Comparison of ENCODE assay signal across 19 cellular contexts in the genomic region with DNA sequence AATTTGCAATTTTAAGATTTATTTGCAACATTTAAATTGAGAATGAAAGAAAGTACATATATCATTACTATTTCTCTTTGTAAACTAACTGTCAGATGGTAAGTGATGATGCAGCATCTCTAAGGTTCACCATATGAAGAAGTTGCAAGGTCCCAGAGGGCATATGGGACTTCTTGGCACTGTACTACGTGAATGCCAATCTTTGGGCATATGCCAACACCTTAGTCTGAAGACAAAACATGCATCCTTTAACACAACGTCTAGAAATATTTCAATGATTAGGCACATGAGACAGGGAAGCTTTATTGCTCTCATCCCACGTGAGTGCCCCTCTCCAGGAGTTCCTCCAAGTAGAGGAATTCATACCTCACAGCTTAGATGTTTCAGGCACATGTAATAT.
"Had no signal": no experiment of that assay in that cellular context is flagged by ENCODE, and none has a peak within 500 bp of the region (broad histone marks: within the 10 kb centered on the region; RNA-seq: fewer than 3 reads in every experiment).

No MANE protein-coding gene starts in this region.

- DNase-seq: activated B cell treated with CpG ODN at 0.5 μM for 24 hours; activated CD4-positive, alpha-beta T cell treated with anti-CD3 and anti-CD28 coated beads, Interleukin-2, amount 10 ng/mL, durations not matched to agents 24 days and 14 days; activated CD8-positive, alpha-beta memory T cell treated with anti-CD3 and anti-CD28 coated beads, Interleukin-2, amount 50 U/mL, for 4 hours; activated CD8-positive, alpha-beta T cell treated with anti-CD3 and anti-CD28 coated beads, Interleukin-2, amount 10 ng/mL, durations not matched to agents 7 days and 5 days; activated effector memory CD4-positive, alpha-beta T cell treated with anti-CD3 and anti-CD28 coated beads, Interleukin-2, amount 50 U/mL, for 16 hours; activated T-cell treated with anti-CD3 and anti-CD28 coated beads, Interleukin-2, amount 50 U/mL, for 48 hours; adrenal gland; colonic mucosa; kidney glomerular epithelial cell; mesenchymal stem cell; natural killer cell; retina; transverse colon had no signal

- H3K9me3 Mint-ChIP-seq: activated B cell treated with CpG ODN at 0.5 μM for 24 hours; activated CD4-positive, alpha-beta T cell treated with anti-CD3 and anti-CD28 coated beads, Interleukin-2, amount 10 ng/mL, durations not matched to agents 24 days and 14 days; activated naive CD4-positive, alpha-beta T cell treated with anti-CD3 and anti-CD28 coated beads, Interleukin-2, amount 50 U/mL, for 24 hours; natural killer cell; stimulated activated effector memory CD8-positive, alpha-beta T cell treated with anti-CD3 and anti-CD28 coated beads, Interleukin-12 subunit alpha, Interleukin-12 subunit beta, amount 100 ng/mL, for 72 hours had no signal

- H3K4me3 ChIP-seq: adrenal gland, colonic mucosa, esophagus muscularis mucosa, transverse colon, vagina had no signal

- ATAC-seq: activated CD8-positive, alpha-beta T cell treated with anti-CD3 and anti-CD28 coated beads, Interleukin-2, amount 10 ng/mL, durations not matched to agents 7 days and 5 days; natural killer cell; stimulated activated effector memory CD8-positive, alpha-beta T cell treated with anti-CD3 and anti-CD28 coated beads, Interleukin-12 subunit alpha, Interleukin-12 subunit beta, amount 100 ng/mL, for 72 hours had no signal

- H3K36me3 ChIP-seq: adrenal gland, colonic mucosa, neutrophil had no signal

- H3K4me3 Mint-ChIP-seq: activated B cell treated with CpG ODN at 0.5 μM for 24 hours; activated CD4-positive, alpha-beta T cell treated with anti-CD3 and anti-CD28 coated beads, Interleukin-2, amount 10 ng/mL, durations not matched to agents 24 days and 14 days; activated CD8-positive, alpha-beta T cell treated with anti-CD3 and anti-CD28 coated beads, Interleukin-2, amount 10 ng/mL, durations not matched to agents 7 days and 5 days; activated naive CD4-positive, alpha-beta T cell treated with anti-CD3 and anti-CD28 coated beads, Interleukin-2, amount 50 U/mL, for 24 hours; natural killer cell; stimulated activated effector memory CD8-positive, alpha-beta T cell treated with anti-CD3 and anti-CD28 coated beads, Interleukin-12 subunit alpha, Interleukin-12 subunit beta, amount 100 ng/mL, for 72 hours had no signal

- H3K27ac ChIP-seq: adrenal gland, colonic mucosa, esophagus muscularis mucosa, neutrophil, transverse colon, vagina had no signal

- H3K27me3 Mint-ChIP-seq: activated B cell treated with CpG ODN at 0.5 μM for 24 hours; activated CD4-positive, alpha-beta T cell treated with anti-CD3 and anti-CD28 coated beads, Interleukin-2, amount 10 ng/mL, durations not matched to agents 24 days and 14 days; activated naive CD4-positive, alpha-beta T cell treated with anti-CD3 and anti-CD28 coated beads, Interleukin-2, amount 50 U/mL, for 24 hours had no signal

- H3K9me3 ChIP-seq: adrenal gland, colonic mucosa had no signal

- H3K27ac Mint-ChIP-seq: activated B cell treated with CpG ODN at 0.5 μM for 24 hours; activated CD4-positive, alpha-beta T cell treated with anti-CD3 and anti-CD28 coated beads, Interleukin-2, amount 10 ng/mL, durations not matched to agents 24 days and 14 days; activated CD8-positive, alpha-beta T cell treated with anti-CD3 and anti-CD28 coated beads, Interleukin-2, amount 10 ng/mL, durations not matched to agents 7 days and 5 days; activated naive CD4-positive, alpha-beta T cell treated with anti-CD3 and anti-CD28 coated beads, Interleukin-2, amount 50 U/mL, for 24 hours; natural killer cell; stimulated activated effector memory CD8-positive, alpha-beta T cell treated with anti-CD3 and anti-CD28 coated beads, Interleukin-12 subunit alpha, Interleukin-12 subunit beta, amount 100 ng/mL, for 72 hours had no signal

- H3K4me1 ChIP-seq: colonic mucosa, esophagus muscularis mucosa, vagina had no signal

- FAIRE-seq: TTC549 had no signal

- H3K27me3 ChIP-seq: adrenal gland, colonic mucosa, esophagus muscularis mucosa, neutrophil, transverse colon, vagina had no signal

- H3K4me1 Mint-ChIP-seq: activated CD4-positive, alpha-beta T cell treated with anti-CD3 and anti-CD28 coated beads, Interleukin-2, amount 10 ng/mL, durations not matched to agents 24 days and 14 days had no signal

- H3K36me3 Mint-ChIP-seq: natural killer cell; stimulated activated effector memory CD8-positive, alpha-beta T cell treated with anti-CD3 and anti-CD28 coated beads, Interleukin-12 subunit alpha, Interleukin-12 subunit beta, amount 100 ng/mL, for 72 hours had no signal
